In the genomic region with DNA sequence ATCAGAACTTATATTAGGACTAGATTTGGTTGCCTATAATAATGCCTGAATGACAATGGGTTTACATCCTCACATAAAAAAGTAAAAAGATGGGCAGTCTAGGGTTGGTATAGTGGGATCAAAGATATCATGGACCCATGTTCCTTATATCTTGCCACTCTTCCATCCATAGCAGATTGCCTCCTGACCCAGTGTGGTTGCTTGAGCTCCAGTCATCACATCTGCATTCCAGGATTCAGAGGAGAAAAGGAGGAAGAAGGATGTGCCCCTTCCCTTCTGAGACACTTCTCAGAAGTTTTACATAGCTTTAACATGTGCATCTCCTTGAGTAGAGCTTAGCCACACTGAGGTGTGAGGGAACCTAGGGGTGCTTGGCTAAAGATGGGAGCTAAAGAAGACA, we compare ENCODE assay signal across 3 cellular contexts.
TF ChIP-seq lines count a peak whose summit lies in the region.

No MANE protein-coding gene starts in this region.

TF ChIP-seq in HEK293, 187 proteins besides CTCF, POLR2A, EP300 and RAD21 (continues in another document):
- TF ChIP-seq ZFHX2 (tag by site-specific recombination; conservative IDR thresholded peaks at IDR 0.05) (no peak), ZNF274 (IDR thresholded peaks at IDR 0.05; ENCODE audit: low read length) (no peak), ZNF274 (tag by site-specific recombination; IDR thresholded peaks at IDR 0.05; ENCODE audit: borderline replicate concordance) (no peak), ZNF560 (tag by site-specific recombination; IDR thresholded peaks at IDR 0.05; ENCODE audit: borderline replicate concordance) (no peak), ZNF24 (tag by site-specific recombination; IDR thresholded peaks at IDR 0.05) (no peak), ZNF2 (tag by site-specific recombination; IDR thresholded peaks at IDR 0.05) (no peak), ZNF768 (tag by site-specific recombination; IDR thresholded peaks at IDR 0.05) (no peak), ZBTB17 (tag by site-specific recombination; IDR thresholded peaks at IDR 0.05) (no peak)
- TF ChIP-seq, protein P1, sequence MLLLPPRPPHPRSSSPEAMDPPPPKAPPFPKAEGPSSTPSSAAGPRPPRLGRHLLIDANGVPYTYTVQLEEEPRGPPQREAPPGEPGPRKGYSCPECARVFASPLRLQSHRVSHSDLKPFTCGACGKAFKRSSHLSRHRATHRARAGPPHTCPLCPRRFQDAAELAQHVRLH (tag by site-specific recombination; IDR thresholded peaks at IDR 0.05): 0 out of 2 replicates have a peak, but pooled peaks have one; percentile 19
- TF ChIP-seq, protein P2, sequence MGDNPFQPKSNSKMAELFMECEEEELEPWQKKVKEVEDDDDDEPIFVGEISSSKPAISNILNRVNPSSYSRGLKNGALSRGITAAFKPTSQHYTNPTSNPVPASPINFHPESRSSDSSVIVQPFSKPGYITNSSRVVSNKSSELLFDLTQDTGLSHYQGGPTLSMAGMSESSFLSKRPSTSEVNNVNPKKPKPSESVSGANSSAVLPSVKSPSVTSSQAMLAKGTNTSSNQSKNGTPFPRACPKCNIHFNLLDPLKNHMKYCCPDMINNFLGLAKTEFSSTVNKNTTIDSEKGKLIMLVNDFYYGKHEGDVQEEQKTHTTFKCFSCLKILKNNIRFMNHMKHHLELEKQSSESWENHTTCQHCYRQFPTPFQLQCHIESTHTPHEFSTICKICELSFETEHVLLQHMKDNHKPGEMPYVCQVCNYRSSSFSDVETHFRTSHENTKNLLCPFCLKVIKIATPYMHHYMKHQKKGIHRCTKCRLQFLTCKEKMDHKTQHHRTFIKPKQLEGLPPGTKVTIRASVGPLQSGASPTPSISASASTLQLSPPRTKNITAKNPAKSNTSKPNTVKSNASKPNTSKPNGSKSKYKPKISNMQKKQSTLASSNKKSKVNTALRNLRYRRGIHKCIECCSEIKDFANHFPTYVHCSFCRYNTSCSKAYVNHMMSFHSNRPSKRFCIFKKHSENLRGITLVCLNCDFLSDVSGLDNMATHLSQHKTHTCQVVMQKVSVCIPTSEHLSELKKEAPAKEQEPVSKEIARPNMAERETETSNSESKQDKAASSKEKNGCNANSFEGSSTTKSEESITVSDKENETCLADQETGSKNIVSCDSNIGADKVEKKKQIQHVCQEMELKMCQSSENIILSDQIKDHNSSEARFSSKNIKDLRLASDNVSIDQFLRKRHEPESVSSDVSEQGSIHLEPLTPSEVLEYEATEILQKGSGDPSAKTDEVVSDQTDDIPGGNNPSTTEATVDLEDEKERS (tag by site-specific recombination; IDR thresholded peaks at IDR 0.05): peak; percentile 74; the same call in 1 of the 2 replicates
- TF ChIP-seq, protein P3, sequence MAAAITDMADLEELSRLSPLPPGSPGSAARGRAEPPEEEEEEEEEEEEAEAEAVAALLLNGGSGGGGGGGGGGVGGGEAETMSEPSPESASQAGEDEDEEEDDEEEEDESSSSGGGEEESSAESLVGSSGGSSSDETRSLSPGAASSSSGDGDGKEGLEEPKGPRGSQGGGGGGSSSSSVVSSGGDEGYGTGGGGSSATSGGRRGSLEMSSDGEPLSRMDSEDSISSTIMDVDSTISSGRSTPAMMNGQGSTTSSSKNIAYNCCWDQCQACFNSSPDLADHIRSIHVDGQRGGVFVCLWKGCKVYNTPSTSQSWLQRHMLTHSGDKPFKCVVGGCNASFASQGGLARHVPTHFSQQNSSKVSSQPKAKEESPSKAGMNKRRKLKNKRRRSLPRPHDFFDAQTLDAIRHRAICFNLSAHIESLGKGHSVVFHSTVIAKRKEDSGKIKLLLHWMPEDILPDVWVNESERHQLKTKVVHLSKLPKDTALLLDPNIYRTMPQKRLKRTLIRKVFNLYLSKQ (tag by site-specific recombination; IDR thresholded peaks at IDR 0.05; ENCODE audit: borderline replicate concordance): no peak

TF ChIP-seq in WTC11, 78 proteins besides CTCF, POLR2A, EP300 and RAD21:
- no peak for TF ChIP-seq SMAD3 (CRISPR knock-in tag; IDR thresholded peaks at IDR 0.05; ENCODE audit: borderline replicate concordance)
- TF ChIP-seq, protein P4, sequence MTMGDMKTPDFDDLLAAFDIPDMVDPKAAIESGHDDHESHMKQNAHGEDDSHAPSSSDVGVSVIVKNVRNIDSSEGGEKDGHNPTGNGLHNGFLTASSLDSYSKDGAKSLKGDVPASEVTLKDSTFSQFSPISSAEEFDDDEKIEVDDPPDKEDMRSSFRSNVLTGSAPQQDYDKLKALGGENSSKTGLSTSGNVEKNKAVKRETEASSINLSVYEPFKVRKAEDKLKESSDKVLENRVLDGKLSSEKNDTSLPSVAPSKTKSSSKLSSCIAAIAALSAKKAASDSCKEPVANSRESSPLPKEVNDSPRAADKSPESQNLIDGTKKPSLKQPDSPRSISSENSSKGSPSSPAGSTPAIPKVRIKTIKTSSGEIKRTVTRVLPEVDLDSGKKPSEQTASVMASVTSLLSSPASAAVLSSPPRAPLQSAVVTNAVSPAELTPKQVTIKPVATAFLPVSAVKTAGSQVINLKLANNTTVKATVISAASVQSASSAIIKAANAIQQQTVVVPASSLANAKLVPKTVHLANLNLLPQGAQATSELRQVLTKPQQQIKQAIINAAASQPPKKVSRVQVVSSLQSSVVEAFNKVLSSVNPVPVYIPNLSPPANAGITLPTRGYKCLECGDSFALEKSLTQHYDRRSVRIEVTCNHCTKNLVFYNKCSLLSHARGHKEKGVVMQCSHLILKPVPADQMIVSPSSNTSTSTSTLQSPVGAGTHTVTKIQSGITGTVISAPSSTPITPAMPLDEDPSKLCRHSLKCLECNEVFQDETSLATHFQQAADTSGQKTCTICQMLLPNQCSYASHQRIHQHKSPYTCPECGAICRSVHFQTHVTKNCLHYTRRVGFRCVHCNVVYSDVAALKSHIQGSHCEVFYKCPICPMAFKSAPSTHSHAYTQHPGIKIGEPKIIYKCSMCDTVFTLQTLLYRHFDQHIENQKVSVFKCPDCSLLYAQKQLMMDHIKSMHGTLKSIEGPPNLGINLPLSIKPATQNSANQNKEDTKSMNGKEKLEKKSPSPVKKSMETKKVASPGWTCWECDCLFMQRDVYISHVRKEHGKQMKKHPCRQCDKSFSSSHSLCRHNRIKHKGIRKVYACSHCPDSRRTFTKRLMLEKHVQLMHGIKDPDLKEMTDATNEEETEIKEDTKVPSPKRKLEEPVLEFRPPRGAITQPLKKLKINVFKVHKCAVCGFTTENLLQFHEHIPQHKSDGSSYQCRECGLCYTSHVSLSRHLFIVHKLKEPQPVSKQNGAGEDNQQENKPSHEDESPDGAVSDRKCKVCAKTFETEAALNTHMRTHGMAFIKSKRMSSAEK (CRISPR knock-in tag; IDR thresholded peaks at IDR 0.05; ENCODE audit: borderline replicate concordance): no peak
- TF ChIP-seq FOXK1 (CRISPR knock-in tag; IDR thresholded peaks at IDR 0.05): no peak
- TF ChIP-seq TCF7 (CRISPR knock-in tag; IDR thresholded peaks at IDR 0.05; ENCODE audit: low read depth): no peak
- TF ChIP-seq TEAD1 (CRISPR knock-in tag; IDR thresholded peaks at IDR 0.05): no peak
- TF ChIP-seq, protein P5, sequence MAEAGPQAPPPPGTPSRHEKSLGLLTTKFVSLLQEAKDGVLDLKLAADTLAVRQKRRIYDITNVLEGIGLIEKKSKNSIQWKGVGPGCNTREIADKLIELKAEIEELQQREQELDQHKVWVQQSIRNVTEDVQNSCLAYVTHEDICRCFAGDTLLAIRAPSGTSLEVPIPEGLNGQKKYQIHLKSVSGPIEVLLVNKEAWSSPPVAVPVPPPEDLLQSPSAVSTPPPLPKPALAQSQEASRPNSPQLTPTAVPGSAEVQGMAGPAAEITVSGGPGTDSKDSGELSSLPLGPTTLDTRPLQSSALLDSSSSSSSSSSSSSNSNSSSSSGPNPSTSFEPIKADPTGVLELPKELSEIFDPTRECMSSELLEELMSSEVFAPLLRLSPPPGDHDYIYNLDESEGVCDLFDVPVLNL (CRISPR knock-in tag; IDR thresholded peaks at IDR 0.05; ENCODE audit: borderline replicate concordance, low read depth): no peak
- TF ChIP-seq GTF2I (CRISPR knock-in tag; conservative IDR thresholded peaks at IDR 0.05): 0 out of 2 replicates have a peak, but pooled peaks have one; percentile 48
- TF ChIP-seq, protein P6, sequence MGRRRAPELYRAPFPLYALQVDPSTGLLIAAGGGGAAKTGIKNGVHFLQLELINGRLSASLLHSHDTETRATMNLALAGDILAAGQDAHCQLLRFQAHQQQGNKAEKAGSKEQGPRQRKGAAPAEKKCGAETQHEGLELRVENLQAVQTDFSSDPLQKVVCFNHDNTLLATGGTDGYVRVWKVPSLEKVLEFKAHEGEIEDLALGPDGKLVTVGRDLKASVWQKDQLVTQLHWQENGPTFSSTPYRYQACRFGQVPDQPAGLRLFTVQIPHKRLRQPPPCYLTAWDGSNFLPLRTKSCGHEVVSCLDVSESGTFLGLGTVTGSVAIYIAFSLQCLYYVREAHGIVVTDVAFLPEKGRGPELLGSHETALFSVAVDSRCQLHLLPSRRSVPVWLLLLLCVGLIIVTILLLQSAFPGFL (CRISPR knock-in tag; IDR thresholded peaks at IDR 0.05; ENCODE audit: borderline replicate concordance): no peak

TF ChIP-seq in K562, 482 proteins besides CTCF, POLR2A, EP300 and RAD21:
- no peak for TF ChIP-seq PHB (CRISPR knock-in tag; IDR thresholded peaks at IDR 0.05)
- no peak for TF ChIP-seq MAFK (IDR thresholded peaks at IDR 0.05; ENCODE audit: low read length)
- TF ChIP-seq RBM25 (IDR thresholded peaks at IDR 0.05; ENCODE audit: low read depth, low read length, severe bottlenecking): peak; percentile 99
- TF ChIP-seq SMARCA5 (IDR thresholded peaks at IDR 0.05): 0 out of 2 replicates have a peak, but pooled peaks have one; percentile 33
- TF ChIP-seq, protein P7, sequence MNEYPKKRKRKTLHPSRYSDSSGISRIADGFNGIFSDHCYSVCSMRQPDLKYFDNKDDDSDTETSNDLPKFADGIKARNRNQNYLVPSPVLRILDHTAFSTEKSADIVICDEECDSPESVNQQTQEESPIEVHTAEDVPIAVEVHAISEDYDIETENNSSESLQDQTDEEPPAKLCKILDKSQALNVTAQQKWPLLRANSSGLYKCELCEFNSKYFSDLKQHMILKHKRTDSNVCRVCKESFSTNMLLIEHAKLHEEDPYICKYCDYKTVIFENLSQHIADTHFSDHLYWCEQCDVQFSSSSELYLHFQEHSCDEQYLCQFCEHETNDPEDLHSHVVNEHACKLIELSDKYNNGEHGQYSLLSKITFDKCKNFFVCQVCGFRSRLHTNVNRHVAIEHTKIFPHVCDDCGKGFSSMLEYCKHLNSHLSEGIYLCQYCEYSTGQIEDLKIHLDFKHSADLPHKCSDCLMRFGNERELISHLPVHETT (CRISPR knock-in tag; conservative IDR thresholded peaks at IDR 0.05 in 1 of 2, IDR thresholded peaks at IDR 0.05 in 1 of 2): no peak
- TF ChIP-seq ZNF696 (CRISPR knock-in tag; conservative IDR thresholded peaks at IDR 0.05): no peak
- TF ChIP-seq, protein P8, sequence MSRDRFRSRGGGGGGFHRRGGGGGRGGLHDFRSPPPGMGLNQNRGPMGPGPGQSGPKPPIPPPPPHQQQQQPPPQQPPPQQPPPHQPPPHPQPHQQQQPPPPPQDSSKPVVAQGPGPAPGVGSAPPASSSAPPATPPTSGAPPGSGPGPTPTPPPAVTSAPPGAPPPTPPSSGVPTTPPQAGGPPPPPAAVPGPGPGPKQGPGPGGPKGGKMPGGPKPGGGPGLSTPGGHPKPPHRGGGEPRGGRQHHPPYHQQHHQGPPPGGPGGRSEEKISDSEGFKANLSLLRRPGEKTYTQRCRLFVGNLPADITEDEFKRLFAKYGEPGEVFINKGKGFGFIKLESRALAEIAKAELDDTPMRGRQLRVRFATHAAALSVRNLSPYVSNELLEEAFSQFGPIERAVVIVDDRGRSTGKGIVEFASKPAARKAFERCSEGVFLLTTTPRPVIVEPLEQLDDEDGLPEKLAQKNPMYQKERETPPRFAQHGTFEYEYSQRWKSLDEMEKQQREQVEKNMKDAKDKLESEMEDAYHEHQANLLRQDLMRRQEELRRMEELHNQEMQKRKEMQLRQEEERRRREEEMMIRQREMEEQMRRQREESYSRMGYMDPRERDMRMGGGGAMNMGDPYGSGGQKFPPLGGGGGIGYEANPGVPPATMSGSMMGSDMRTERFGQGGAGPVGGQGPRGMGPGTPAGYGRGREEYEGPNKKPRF (IDR thresholded peaks at IDR 0.05; ENCODE audit: low read depth, low read length): no peak
- TF ChIP-seq, protein P9, sequence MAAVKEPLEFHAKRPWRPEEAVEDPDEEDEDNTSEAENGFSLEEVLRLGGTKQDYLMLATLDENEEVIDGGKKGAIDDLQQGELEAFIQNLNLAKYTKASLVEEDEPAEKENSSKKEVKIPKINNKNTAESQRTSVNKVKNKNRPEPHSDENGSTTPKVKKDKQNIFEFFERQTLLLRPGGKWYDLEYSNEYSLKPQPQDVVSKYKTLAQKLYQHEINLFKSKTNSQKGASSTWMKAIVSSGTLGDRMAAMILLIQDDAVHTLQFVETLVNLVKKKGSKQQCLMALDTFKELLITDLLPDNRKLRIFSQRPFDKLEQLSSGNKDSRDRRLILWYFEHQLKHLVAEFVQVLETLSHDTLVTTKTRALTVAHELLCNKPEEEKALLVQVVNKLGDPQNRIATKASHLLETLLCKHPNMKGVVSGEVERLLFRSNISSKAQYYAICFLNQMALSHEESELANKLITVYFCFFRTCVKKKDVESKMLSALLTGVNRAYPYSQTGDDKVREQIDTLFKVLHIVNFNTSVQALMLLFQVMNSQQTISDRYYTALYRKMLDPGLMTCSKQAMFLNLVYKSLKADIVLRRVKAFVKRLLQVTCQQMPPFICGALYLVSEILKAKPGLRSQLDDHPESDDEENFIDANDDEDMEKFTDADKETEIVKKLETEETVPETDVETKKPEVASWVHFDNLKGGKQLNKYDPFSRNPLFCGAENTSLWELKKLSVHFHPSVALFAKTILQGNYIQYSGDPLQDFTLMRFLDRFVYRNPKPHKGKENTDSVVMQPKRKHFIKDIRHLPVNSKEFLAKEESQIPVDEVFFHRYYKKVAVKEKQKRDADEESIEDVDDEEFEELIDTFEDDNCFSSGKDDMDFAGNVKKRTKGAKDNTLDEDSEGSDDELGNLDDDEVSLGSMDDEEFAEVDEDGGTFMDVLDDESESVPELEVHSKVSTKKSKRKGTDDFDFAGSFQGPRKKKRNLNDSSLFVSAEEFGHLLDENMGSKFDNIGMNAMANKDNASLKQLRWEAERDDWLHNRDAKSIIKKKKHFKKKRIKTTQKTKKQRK (IDR thresholded peaks at IDR 0.05; ENCODE audit: borderline replicate concordance, low read depth, low read length): 0 out of 2 replicates have a peak, but pooled peaks have one; percentile 50
- peak; percentile 90 for TF ChIP-seq HLTF (IDR thresholded peaks at IDR 0.05)
